In the genomic region with DNA sequence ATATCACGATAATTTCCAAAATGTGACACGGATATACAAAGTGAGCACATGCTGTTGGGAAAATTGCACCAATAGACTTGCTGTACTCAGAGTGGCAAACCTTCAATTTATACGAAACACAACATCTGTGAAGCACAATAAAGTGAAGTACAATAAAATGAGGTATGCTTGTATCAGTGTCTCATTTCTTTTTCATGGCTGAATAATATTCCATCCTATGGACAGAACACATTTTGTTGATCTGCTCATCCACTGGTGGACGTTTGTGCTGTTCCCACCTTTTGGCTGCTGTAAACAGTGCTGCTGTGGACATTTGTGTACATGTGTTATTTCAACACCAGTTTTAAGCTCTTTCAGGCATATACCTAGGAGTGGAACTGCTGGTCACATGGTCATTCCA, we compare ENCODE assay signal across 38 cellular contexts.
"Had no signal": no experiment of that assay in that cellular context is flagged by ENCODE, and none has a peak within 500 bp of the region (broad histone marks: within the 10 kb centered on the region; RNA-seq: fewer than 3 reads in every experiment).

No MANE protein-coding gene starts in this region.

- H3K27ac ChIP-seq: adrenal gland, ascending aorta, body of pancreas, brain microvascular endothelial cell, breast epithelium, cardiac muscle cell had no signal

- H3K36me3 Mint-ChIP-seq: activated naive CD4-positive, alpha-beta T cell treated with anti-CD3 and anti-CD28 coated beads, Interleukin-2, amount 10 ng/mL, durations not matched to agents 7 days and 5 days; activated naive CD4-positive, alpha-beta T cell treated with anti-CD3 and anti-CD28 coated beads, Interleukin-2, amount 50 U/mL, for 24 hours; activated naive CD8-positive, alpha-beta T cell treated with anti-CD3 and anti-CD28 coated beads, Interleukin-2, amount 10 ng/mL, durations not matched to agents 7 days and 5 days; brain had no signal

- H3K4me1 ChIP-seq: adrenal gland, ascending aorta, body of pancreas, breast epithelium had no signal

- H3K27ac Mint-ChIP-seq: activated naive CD4-positive, alpha-beta T cell treated with anti-CD3 and anti-CD28 coated beads for 36 hours; activated naive CD4-positive, alpha-beta T cell treated with anti-CD3 and anti-CD28 coated beads, Interleukin-2, amount 10 ng/mL, durations not matched to agents 7 days and 5 days; activated naive CD4-positive, alpha-beta T cell treated with anti-CD3 and anti-CD28 coated beads, Interleukin-2, amount 50 U/mL, for 24 hours; activated naive CD4-positive, alpha-beta T cell treated with anti-CD3 and anti-CD28 coated beads, Interleukin-2, amount 50 U/mL, for 72 hours; activated naive CD8-positive, alpha-beta T cell treated with anti-CD3 and anti-CD28 coated beads, Interleukin-2, amount 10 ng/mL, durations not matched to agents 7 days and 5 days; activated naive CD8-positive, alpha-beta T cell treated with anti-CD3 and anti-CD28 coated beads, Interleukin-2, amount 50 U/mL, for 24 hours; activated T-cell treated with anti-CD3 and anti-CD28 coated beads, Interleukin-2, amount 50 U/mL, for 24 hours; activated T-cell treated with anti-CD3 and anti-CD28 coated beads, Interleukin-2, amount 50 U/mL, for 72 hours; activated T-helper 1 cell treated with anti-CD3 and anti-CD28 coated beads, Interleukin-12 subunit alpha, Interleukin-12 subunit beta, Interleukin-2, Interleukin-4 antibody, amounts not matched to agents 30 ng/mL and 10 ng/mL and 1 ng/mL, durations not matched to agents 14 hours and 24 hours and 36 hours; activated T-helper 17 cell treated with anti-CD3 and anti-CD28 coated beads, Interleukin-2, amount 50 U/mL, for 72 hours; activated T-helper 2 cell treated with anti-CD3 and anti-CD28 coated beads, Interferon-gamma antibody, Interleukin-2, Interleukin-4, amounts not matched to agents 10 μg/mL and 5 μg/mL and 100 μg/mL, durations not matched to agents 14 hours and 24 hours and 36 hours; brain had no signal

- H3K27me3 ChIP-seq: adrenal gland, ascending aorta, body of pancreas, brain microvascular endothelial cell, breast epithelium, cardiac muscle cell had no signal

- H3K9me3 ChIP-seq: adrenal gland, body of pancreas, breast epithelium had no signal

- FAIRE-seq: astrocyte, bronchial epithelial cell had no signal

- H3K9me3 Mint-ChIP-seq: activated naive CD4-positive, alpha-beta T cell treated with anti-CD3 and anti-CD28 coated beads for 36 hours; activated naive CD4-positive, alpha-beta T cell treated with anti-CD3 and anti-CD28 coated beads, Interleukin-2, amount 10 ng/mL, durations not matched to agents 7 days and 5 days; activated naive CD8-positive, alpha-beta T cell treated with anti-CD3 and anti-CD28 coated beads, Interleukin-2, amount 10 ng/mL, durations not matched to agents 7 days and 5 days; activated T-cell treated with anti-CD3 and anti-CD28 coated beads, Interleukin-2, amount 50 U/mL, for 72 hours; activated T-helper 1 cell treated with anti-CD3 and anti-CD28 coated beads, Interleukin-12 subunit alpha, Interleukin-12 subunit beta, Interleukin-2, Interleukin-4 antibody, amounts not matched to agents 30 ng/mL and 10 ng/mL and 1 ng/mL, durations not matched to agents 14 hours and 24 hours and 36 hours; activated T-helper 17 cell treated with anti-CD3 and anti-CD28 coated beads, Interleukin-2, amount 50 U/mL, for 72 hours; activated T-helper 2 cell treated with anti-CD3 and anti-CD28 coated beads, Interferon-gamma antibody, Interleukin-2, Interleukin-4, amounts not matched to agents 10 μg/mL and 5 μg/mL and 100 μg/mL, durations not matched to agents 14 hours and 24 hours and 36 hours; central memory CD8-positive, alpha-beta T cell had no signal

- H3K36me3 ChIP-seq: adrenal gland, ascending aorta, brain microvascular endothelial cell, breast epithelium, cardiac muscle cell had no signal

- H3K4me3 ChIP-seq: adrenal gland, ascending aorta, body of pancreas, breast epithelium, cardiac muscle cell had no signal

- H3K4me3 Mint-ChIP-seq: activated naive CD4-positive, alpha-beta T cell treated with anti-CD3 and anti-CD28 coated beads for 36 hours; activated naive CD4-positive, alpha-beta T cell treated with anti-CD3 and anti-CD28 coated beads, Interleukin-2, amount 10 ng/mL, durations not matched to agents 7 days and 5 days; activated naive CD4-positive, alpha-beta T cell treated with anti-CD3 and anti-CD28 coated beads, Interleukin-2, amount 50 U/mL, for 24 hours; activated naive CD8-positive, alpha-beta T cell treated with anti-CD3 and anti-CD28 coated beads, Interleukin-2, amount 10 ng/mL, durations not matched to agents 7 days and 5 days; activated naive CD8-positive, alpha-beta T cell treated with anti-CD3 and anti-CD28 coated beads, Interleukin-2, amount 50 U/mL, for 24 hours; activated T-cell treated with anti-CD3 and anti-CD28 coated beads, Interleukin-2, amount 50 U/mL, for 24 hours; activated T-cell treated with anti-CD3 and anti-CD28 coated beads, Interleukin-2, amount 50 U/mL, for 4 hours; activated T-cell treated with anti-CD3 and anti-CD28 coated beads, Interleukin-2, amount 50 U/mL, for 72 hours; activated T-helper 1 cell treated with anti-CD3 and anti-CD28 coated beads, Interleukin-12 subunit alpha, Interleukin-12 subunit beta, Interleukin-2, Interleukin-4 antibody, amounts not matched to agents 30 ng/mL and 10 ng/mL and 1 ng/mL, durations not matched to agents 14 hours and 24 hours and 36 hours; activated T-helper 17 cell treated with anti-CD3 and anti-CD28 coated beads, Interleukin-2, amount 50 U/mL, for 72 hours; brain; central memory CD8-positive, alpha-beta T cell had no signal

- H3K4me1 Mint-ChIP-seq: brain had no signal

- DNase-seq: activated effector memory CD4-positive, alpha-beta T cell treated with Interleukin-2 at 50 U/mL for 16 hours; activated gamma-delta T cell; activated gamma-delta T cell treated with Interleukin-2 at 50 U/mL for 16 hours; activated naive CD4-positive, alpha-beta T cell; activated naive CD4-positive, alpha-beta T cell treated with anti-CD3 and anti-CD28 coated beads for 36 hours; activated naive CD4-positive, alpha-beta T cell treated with anti-CD3 and anti-CD28 coated beads, Interleukin-2, amount 10 ng/mL, durations not matched to agents 7 days and 5 days; activated naive CD4-positive, alpha-beta T cell treated with anti-CD3 and anti-CD28 coated beads, Interleukin-2, amount 50 U/mL, for 16 hours; activated naive CD4-positive, alpha-beta T cell treated with Interleukin-2 at 50 U/mL for 16 hours; activated naive CD8-positive, alpha-beta T cell treated with anti-CD3 and anti-CD28 coated beads, Interleukin-2, amount 10 ng/mL, durations not matched to agents 7 days and 5 days; activated naive CD8-positive, alpha-beta T cell treated with anti-CD3 and anti-CD28 coated beads, Interleukin-2, amount 50 U/mL, for 24 hours; activated T-cell treated with anti-CD3 and anti-CD28 coated beads for 4 hours; activated T-cell treated with anti-CD3 and anti-CD28 coated beads, Interleukin-2, amount 50 U/mL, for 1 hour; activated T-cell treated with anti-CD3 and anti-CD28 coated beads, Interleukin-2, amount 50 U/mL, for 24 hours; activated T-cell treated with anti-CD3 and anti-CD28 coated beads, Interleukin-2, amount 50 U/mL, for 4 hours; activated T-cell treated with anti-CD3 and anti-CD28 coated beads, Interleukin-2, amount 50 U/mL, for 48 hours; activated T-cell treated with anti-CD3 and anti-CD28 coated beads, Interleukin-2, amount 50 U/mL, for 72 hours; amniotic stem cell; amygdala; anterior cingulate cortex; aorta; body of pancreas; brain microvascular endothelial cell; caudate nucleus; central memory CD4-positive, alpha-beta T cell; cerebellar nuclear complex had no signal

- ATAC-seq: activated naive CD4-positive, alpha-beta T cell treated with anti-CD3 and anti-CD28 coated beads, Interleukin-2, amount 50 U/mL, for 72 hours; activated naive CD8-positive, alpha-beta T cell treated with anti-CD3 and anti-CD28 coated beads, Interleukin-2, amount 50 U/mL, for 24 hours; activated T-cell treated with anti-CD3 and anti-CD28 coated beads, Interleukin-2, amount 50 U/mL, for 4 hours; activated T-cell treated with anti-CD3 and anti-CD28 coated beads, Interleukin-2, amount 50 U/mL, for 72 hours; activated T-helper 17 cell treated with anti-CD3 and anti-CD28 coated beads, Interleukin-2, amount 50 U/mL, for 72 hours; body of pancreas had no signal
